In the genomic region with DNA sequence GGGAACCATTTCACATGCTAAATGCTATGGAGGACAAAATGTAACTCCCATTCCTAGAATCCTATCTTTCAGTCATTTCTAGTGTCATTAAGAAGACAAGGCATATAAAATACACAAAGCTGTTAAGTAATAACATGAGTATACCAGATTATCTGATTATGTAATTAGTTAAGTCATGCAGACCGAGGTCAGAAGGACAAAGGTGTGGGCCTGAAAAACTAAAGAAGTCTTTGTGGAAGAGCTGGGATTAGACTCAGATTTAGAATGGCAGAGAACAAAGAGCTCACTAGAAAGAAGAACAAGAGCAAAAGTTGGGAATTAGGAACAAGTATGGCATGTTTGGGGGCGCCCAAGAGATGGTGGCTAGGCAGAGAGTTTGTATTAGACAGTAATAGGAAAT, we compare ENCODE assay signal across 33 cellular contexts.
"Had no signal": no experiment of that assay in that cellular context is flagged by ENCODE, and none has a peak within 500 bp of the region (broad histone marks: within the 10 kb centered on the region; RNA-seq: fewer than 3 reads in every experiment).

No MANE protein-coding gene starts in this region.

- H2AFZ ChIP-seq: hepatocyte had no signal

- H3K9me3 Mint-ChIP-seq: activated T-helper 17 cell treated with anti-CD3 and anti-CD28 coated beads, Interleukin-2, amount 50 U/mL, for 72 hours; central memory CD8-positive, alpha-beta T cell had no signal

- ATAC-seq: activated CD4-positive, CD25-positive, alpha-beta regulatory T cell treated with anti-CD3 and anti-CD28 coated beads, Interleukin-2, amount 50 U/mL, for 24 hours; activated T-helper 17 cell treated with anti-CD3 and anti-CD28 coated beads, Interleukin-2, amount 50 U/mL, for 72 hours; gastroesophageal sphincter; left cardiac atrium; left ventricle myocardium superior; pancreas; right cardiac atrium had no signal

- H3K4me2 ChIP-seq: hepatocyte had no signal

- H3K79me2 ChIP-seq: hepatocyte had no signal

- H3K4me3 ChIP-seq: gastroesophageal sphincter, hepatocyte, pancreas, prostate gland, tibial nerve had no signal

- H3K27me3 ChIP-seq: gastroesophageal sphincter, hepatocyte, pancreas, tibial nerve had no signal

- H3K9me3 ChIP-seq: gastroesophageal sphincter, pancreas, prostate gland, tibial nerve had no signal

- H3K4me1 ChIP-seq: gastroesophageal sphincter, pancreas, prostate gland, tibial nerve had no signal

- H3K4me1 Mint-ChIP-seq: activated T-helper 17 cell treated with anti-CD3 and anti-CD28 coated beads, Interleukin-2, amount 50 U/mL, for 72 hours; central memory CD8-positive, alpha-beta T cell; mesothelial cell of epicardium; naive B cell; nephron progenitor cell had no signal

- H3K27ac ChIP-seq: gastroesophageal sphincter, hepatocyte, pancreas, prostate gland, tibial nerve, VCaP had no signal

- H3K27me3 Mint-ChIP-seq: activated T-helper 17 cell treated with anti-CD3 and anti-CD28 coated beads, Interleukin-2, amount 50 U/mL, for 72 hours; central memory CD8-positive, alpha-beta T cell; naive B cell had no signal

- H3K36me3 ChIP-seq: pancreas, prostate gland had no signal

- FAIRE-seq: astrocyte, endometrium, pancreas, TTC549 had no signal

- DNase-seq: activated CD4-positive, alpha-beta T cell treated with anti-CD3 and anti-CD28 coated beads for 48 hours; activated CD4-positive, alpha-beta T cell treated with anti-CD3 and anti-CD28 coated beads, Interleukin-2, amount 50 U/mL, for 48 hours; activated CD8-positive, alpha-beta memory T cell treated with anti-CD3 and anti-CD28 coated beads, Interleukin-2, amount 50 U/mL, for 4 hours; activated gamma-delta T cell treated with Interleukin-2 at 50 U/mL for 16 hours; activated naive CD4-positive, alpha-beta T cell treated with anti-CD3 and anti-CD28 coated beads, Interleukin-2, amount 50 U/mL, for 16 hours; activated T-cell treated with anti-CD3 and anti-CD28 coated beads, Interleukin-2, amount 50 U/mL, for 1 hour; amniotic stem cell; dermis blood vessel endothelial cell; effector CD4-positive, alpha-beta T cell; islet precursor cell; left cardiac atrium; left ventricle myocardium superior; naive B cell; nephron progenitor cell; nucleus accumbens; pancreas; right cardiac atrium; stimulated activated CD4-positive, alpha-beta T cell treated with anti-CD3 and anti-CD28 coated beads, Interleukin-2, amount 100 ng/mL, for 48 hours; stimulated activated naive CD4-positive, alpha-beta T cell treated with Interleukin-2 at 50 U/mL for 16 hours; T-helper 9 cell had no signal

- H3K4me3 Mint-ChIP-seq: activated T-helper 17 cell treated with anti-CD3 and anti-CD28 coated beads, Interleukin-2, amount 50 U/mL, for 72 hours; central memory CD8-positive, alpha-beta T cell; mesothelial cell of epicardium; naive B cell; nephron progenitor cell; T-helper 1 cell treated with Interleukin-12 subunit alpha and Interleukin-12 subunit beta and Interleukin-4 antibody, amounts not matched to agents 30 μg/mL and 1 μg/mL, for 36 hours had no signal

- H3K27ac Mint-ChIP-seq: activated T-helper 17 cell treated with anti-CD3 and anti-CD28 coated beads, Interleukin-2, amount 50 U/mL, for 72 hours; mesothelial cell of epicardium; naive B cell; nephron progenitor cell; T-helper 1 cell treated with Interleukin-12 subunit alpha and Interleukin-12 subunit beta and Interleukin-4 antibody, amounts not matched to agents 30 μg/mL and 1 μg/mL, for 36 hours had no signal
